8 cellular contexts compared by ENCODE assay signal in the genomic region with DNA sequence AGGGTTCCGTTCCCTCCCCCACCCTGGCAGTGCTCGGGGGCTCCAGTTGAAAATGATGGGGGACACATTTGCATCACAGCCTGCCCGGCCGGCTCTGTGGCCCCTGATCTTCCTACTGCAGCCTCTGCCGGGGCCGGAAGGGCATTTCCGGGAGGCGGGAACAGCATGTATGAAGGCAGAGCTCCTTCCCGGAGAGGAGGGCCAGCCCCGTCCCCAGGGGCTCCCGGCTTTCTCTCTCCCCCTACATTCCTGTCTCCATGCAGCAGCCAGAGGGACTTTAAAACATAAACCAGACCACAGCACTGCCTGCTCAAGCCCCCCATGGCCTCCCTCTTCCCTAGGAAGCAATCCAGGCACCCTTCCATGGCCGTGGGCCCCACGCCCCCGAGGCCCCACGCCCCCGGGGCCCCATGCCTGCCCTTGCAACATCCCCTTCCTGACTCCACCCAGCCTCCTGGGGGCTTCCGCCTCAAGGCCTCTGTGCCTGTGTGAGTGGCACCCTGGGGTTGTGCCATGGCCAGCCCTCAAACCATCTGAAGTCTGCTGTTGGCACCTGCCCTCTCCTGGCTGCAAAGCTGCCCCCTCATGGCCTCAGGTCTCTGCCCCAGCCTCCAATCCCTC.
DNase-seq lines count a peak whose midpoint lies in the region; ATAC-seq and TF ChIP-seq lines count a peak whose summit lies in the region.
"Had no signal": no experiment of that assay in that cellular context is flagged by ENCODE, and none has a peak within 500 bp of the region (broad histone marks: within the 10 kb centered on the region; RNA-seq: fewer than 3 reads in every experiment).

No MANE protein-coding gene starts in this region.

- DNase-seq in NOMO-1 treated with DMSO at 0.1 percent for 48 hours (lab: John Stamatoyannopoulos, UW; ENCODE audit: unreplicated experiment): peak; percentile 66
- DNase-seq in lower lobe of right lung: peak; percentile 60
- no peak for DNase-seq in thoracic aorta (ENCODE audit: low spot score)
- DNase-seq in Calu3: no peak
- DNase-seq in HPDE6-E6E7 (ENCODE audit: extremely low spot score): no peak
- DNase-seq: Peyer's patch had no signal

- no peak for TF ChIP-seq CTCF in brain (conservative IDR thresholded peaks at IDR 0.05)
- no peak for TF ChIP-seq CTCF in lower lobe of right lung (IDR thresholded peaks at IDR 0.05)
- no peak for TF ChIP-seq CTCF in thoracic aorta (IDR thresholded peaks at IDR 0.05)
- no peak for TF ChIP-seq CTCF in Calu3 (IDR thresholded peaks at IDR 0.05; ENCODE audit: unreplicated experiment)

- H3K4me3 ChIP-seq in lower lobe of right lung (peak overlapping the region; percentile 40), thoracic aorta (peak overlapping the region; percentile 12)
- H3K4me3 ChIP-seq: Peyer's patch had no signal

- intact Hi-C loops in lower lobe of right lung (cut with DNase I): no loop called here
- intact Hi-C loops in Calu3 (cut with micrococcal nuclease; ENCODE audit: unreplicated experiment): no loop called here

- H3K4me1 Mint-ChIP-seq in brain (peaks cover 58% of the 10 kb centered on the region), Calu3 (ENCODE audit: low read depth, unreplicated experiment) (no peaks in the 10 kb centered on the region)

- H3K27me3 Mint-ChIP-seq in brain: peaks cover 52% of the 10 kb centered on the region
- peaks cover 66% of the 10 kb centered on the region for H3K27me3 Mint-ChIP-seq in Calu3 (ENCODE audit: unreplicated experiment)

- H3K4me3 Mint-ChIP-seq in brain (peak overlapping the region in 1 of 5 experiments; percentile 35), Calu3 (ENCODE audit: low read depth, unreplicated experiment) (no peak overlapping the region)

- H3K27ac ChIP-seq in lower lobe of right lung: peak overlapping the region; percentile 73
- H3K27ac ChIP-seq in thoracic aorta: no peak overlapping the region
- H3K27ac ChIP-seq: Peyer's patch had no signal

- H3K4me1 ChIP-seq in lower lobe of right lung: peaks cover 34% of the 10 kb centered on the region
- peaks cover 0 to 22% of the 10 kb centered on the region in 2 donors for H3K4me1 ChIP-seq in thoracic aorta (ENCODE audit: control insufficient read depth in 1 of 2, low read depth in 2 of 2)

- ATAC-seq in lower lobe of right lung: peak; percentile 27 to 30
- ATAC-seq in thoracic aorta (ENCODE audit: insufficient number of reproducible peaks, low FRiP score, low read depth): no peak
- ATAC-seq in GM18511 (IDR thresholded peaks at IDR 0.05; ENCODE audit: unreplicated experiment): no peak

- H3K36me3 ChIP-seq in lower lobe of right lung (no peaks in the 10 kb centered on the region), thoracic aorta (no peaks in the 10 kb centered on the region)
- H3K36me3 ChIP-seq: Peyer's patch had no signal

- H3K27me3 ChIP-seq in lower lobe of right lung (ENCODE audit: low read depth) (no peaks in the 10 kb centered on the region), thoracic aorta (replicated peaks; ENCODE audit: insufficient read depth) (no peaks in the 10 kb centered on the region)
- H3K27me3 ChIP-seq: Peyer's patch had no signal

- no TSS peak for BruUV-seq in Calu3 (replicated peaks; lab: Mats Ljungman, UMichigan)

- H3K9me3 Mint-ChIP-seq in brain: peaks cover 9 to 41% (median 26%) of the 10 kb centered on the region in 5 experiments
- H3K9me3 Mint-ChIP-seq in Calu3 (ENCODE audit: low read depth, unreplicated experiment): peaks cover 10% of the 10 kb centered on the region

- CTCF ChIA-PET in Calu3 (lab: Charles Lee): no interaction called here

- no peaks in the 10 kb centered on the region for H3K36me3 Mint-ChIP-seq in brain
- no peaks in the 10 kb centered on the region for H3K36me3 Mint-ChIP-seq in Calu3 (ENCODE audit: insufficient read depth, unreplicated experiment)

- peak overlapping the region in 3 of 5 experiments; percentile 38 to 91 (median 90) for H3K27ac Mint-ChIP-seq in brain
- no peak overlapping the region for H3K27ac Mint-ChIP-seq in Calu3 (ENCODE audit: unreplicated experiment)

- peaks cover 6% of the 10 kb centered on the region for H3K9me3 ChIP-seq in lower lobe of right lung
- H3K9me3 ChIP-seq in thoracic aorta: no peaks in the 10 kb centered on the region

Comparison
In these comparisons a context has a peak if more than half of its experiments do, and no peak if none do; other contexts are left out.
1. DNase-seq: peak in NOMO-1 treated with DMSO at 0.1 percent for 48 hours (single experiment) and lower lobe of right lung (single experiment); none in thoracic aorta (single experiment), Calu3 (single experiment) and HPDE6-E6E7 (single experiment).
2. ATAC-seq: peak in lower lobe of right lung (2 of 2); none in thoracic aorta (single experiment) and GM18511 (single experiment).